Comparison of ENCODE assay signal across 2 cellular contexts in genomic region chr17:63436523-63437110, GRCh38.
TF ChIP-seq lines count a peak whose summit lies in the region.

No MANE protein-coding gene starts in this region.

TF ChIP-seq in GM23338, 12 proteins besides CTCF, POLR2A, EP300 and RAD21:
- TF ChIP-seq EZH2 (IDR thresholded peaks at IDR 0.05; ENCODE audit: low read depth, unreplicated experiment) (no peak), EZH2phosphoT487 (IDR thresholded peaks at IDR 0.05; ENCODE audit: unreplicated experiment) (no peak), JUNB (IDR thresholded peaks at IDR 0.05; ENCODE audit: unreplicated experiment) (no peak)

TF ChIP-seq in HepG2, 621 proteins besides CTCF, POLR2A, EP300 and RAD21:
- TF ChIP-seq ZNF816 (CRISPR knock-in tag; IDR thresholded peaks at IDR 0.05; ENCODE audit: borderline replicate concordance) (no peak), JUND (CRISPR knock-in tag; IDR thresholded peaks at IDR 0.05) (no peak), ZBTB39 (CRISPR knock-in tag; IDR thresholded peaks at IDR 0.05) (no peak), HNRNPLL (IDR thresholded peaks at IDR 0.05; ENCODE audit: low read depth, low read length, poor library complexity, severe bottlenecking) (no peak), BATF2 (CRISPR knock-in tag; IDR thresholded peaks at IDR 0.05) (no peak), FIP1L1 (IDR thresholded peaks at IDR 0.05; ENCODE audit: borderline replicate concordance, insufficient read depth, low read depth, low read length) (no peak), ZNF460 (CRISPR knock-in tag; IDR thresholded peaks at IDR 0.05; ENCODE audit: borderline replicate concordance) (no peak), STAG1 (CRISPR knock-in tag; IDR thresholded peaks at IDR 0.05) (peak; percentile 56), LBX2 (CRISPR knock-in tag; IDR thresholded peaks at IDR 0.05; ENCODE audit: borderline replicate concordance) (no peak), NFYC (CRISPR knock-in tag; IDR thresholded peaks at IDR 0.05) (no peak), ZNF280B (CRISPR knock-in tag; IDR thresholded peaks at IDR 0.05; ENCODE audit: borderline replicate concordance) (peak; percentile 28; the same call in 1 of the 2 replicates), KDM2A (CRISPR knock-in tag; IDR thresholded peaks at IDR 0.05; ENCODE audit: borderline replicate concordance, low read depth) (0 out of 2 replicates have a peak, but pooled peaks have one; percentile 27), RAD51 (IDR thresholded peaks at IDR 0.05; ENCODE audit: borderline replicate concordance) (no peak), ZSCAN30 (CRISPR knock-in tag; IDR thresholded peaks at IDR 0.05) (no peak), ZBTB8A (CRISPR knock-in tag; IDR thresholded peaks at IDR 0.05; ENCODE audit: borderline replicate concordance, low read depth) (no peak), MXD4 (CRISPR knock-in tag; IDR thresholded peaks at IDR 0.05) (no peak), MXD3 (CRISPR knock-in tag; IDR thresholded peaks at IDR 0.05) (no peak), ZBTB33 (CRISPR knock-in tag; IDR thresholded peaks at IDR 0.05) (peak; percentile 97), ATF5 (CRISPR knock-in tag; IDR thresholded peaks at IDR 0.05; ENCODE audit: low read depth) (no peak), AGO1 (IDR thresholded peaks at IDR 0.05; ENCODE audit: low read depth, low read length, poor library complexity, severe bottlenecking) (no peak), POLR2G (IDR thresholded peaks at IDR 0.05; ENCODE audit: low read depth, low read length) (no peak), FOXM1 (CRISPR knock-in tag; IDR thresholded peaks at IDR 0.05) (no peak), HOXA5 (CRISPR knock-in tag; IDR thresholded peaks at IDR 0.05) (no peak)
